In the genomic region with DNA sequence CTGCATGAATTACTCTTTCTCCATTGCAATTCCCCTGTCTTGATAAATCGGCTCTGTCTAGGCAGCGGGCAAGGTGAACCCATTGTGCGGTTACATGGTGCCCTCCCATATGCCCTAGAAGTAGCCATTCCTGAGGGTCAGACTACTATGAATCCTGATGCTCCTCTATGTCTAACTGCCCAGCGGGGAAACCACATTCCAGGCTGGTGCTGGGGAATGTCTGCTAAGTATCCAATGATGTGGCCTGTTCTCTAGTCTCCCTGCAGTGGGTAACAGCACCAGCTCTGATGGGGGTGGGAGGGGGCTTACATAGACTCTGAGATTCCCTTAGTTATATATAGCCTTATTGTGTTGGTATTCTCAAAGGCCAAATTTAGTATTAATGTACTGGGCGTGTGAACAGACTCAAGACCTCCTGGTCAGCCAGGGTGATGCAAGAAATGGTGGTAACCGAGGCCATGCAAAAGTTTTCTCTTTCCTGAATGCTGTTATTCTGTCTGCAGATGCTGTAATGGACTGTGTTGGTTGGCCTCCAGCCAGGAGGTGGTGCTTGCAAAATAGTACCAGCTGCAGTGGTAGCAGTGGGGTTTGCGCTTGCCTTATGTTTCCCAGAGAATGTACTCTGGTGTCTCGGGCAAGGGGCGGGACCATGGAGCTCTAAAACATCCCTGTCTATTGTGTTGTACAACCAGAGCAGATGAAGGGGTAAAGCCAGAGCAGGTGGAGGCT, we compare ENCODE assay signal across 18 cellular contexts.
DNase-seq lines count a peak whose midpoint lies in the region; ATAC-seq and TF ChIP-seq lines count a peak whose summit lies in the region.
"Had no signal": no experiment of that assay in that cellular context is flagged by ENCODE, and none has a peak within 500 bp of the region (broad histone marks: within the 10 kb centered on the region; RNA-seq: fewer than 3 reads in every experiment).

No MANE protein-coding gene starts in this region.

- no peaks in the 10 kb centered on the region for H4K20me1 ChIP-seq in smooth muscle cell (ENCODE audit: low read depth)

- no peak overlapping the region for H3K4me3 ChIP-seq in SJCRH30
- no peak overlapping the region for H3K4me3 ChIP-seq in fibroblast of pulmonary artery (replicated peaks; ENCODE audit: low read depth, low read length)
- no peak overlapping the region for H3K4me3 ChIP-seq in smooth muscle cell
- H3K4me3 ChIP-seq: ascending aorta, heart right ventricle had no signal

- H3K9me3 ChIP-seq in SJCRH30 (replicated peaks): no peaks in the 10 kb centered on the region
- H3K9me3 ChIP-seq in smooth muscle cell (replicated peaks; ENCODE audit: low read depth): no peaks in the 10 kb centered on the region
- H3K9me3 ChIP-seq: ascending aorta had no signal

- 86% methylated on average over 9 of the region's 9 CpGs for WGBS in smooth muscle cell (ENCODE audit: low lambda C conversion rate)

- no peak overlapping the region for H3K9ac ChIP-seq in smooth muscle cell (ENCODE audit: low read depth)

- no peaks in the 10 kb centered on the region for H3K27me3 ChIP-seq in SJCRH30
- H3K27me3 ChIP-seq in smooth muscle cell (ENCODE audit: low read depth): no peaks in the 10 kb centered on the region
- H3K27me3 ChIP-seq: ascending aorta, heart right ventricle had no signal

- H3K79me2 ChIP-seq in smooth muscle cell (ENCODE audit: low read depth): no peaks in the 10 kb centered on the region

- H3K4me2 ChIP-seq in smooth muscle cell: no peak overlapping the region

- H2AFZ ChIP-seq in smooth muscle cell (ENCODE audit: low read depth): no peak overlapping the region

- peak; percentile 4 for DNase-seq in NCI-H345 (lab: John Stamatoyannopoulos, UW)
- DNase-seq in NCI-H345 treated with DMSO at 0.1 percent for 48 hours (lab: John Stamatoyannopoulos, UW; ENCODE audit: unreplicated experiment): no peak
- DNase-seq in SJCRH30: peak; percentile 69
- DNase-seq in fibroblast of pulmonary artery (ENCODE audit: low read depth): peak; percentile 19
- no peak for DNase-seq in smooth muscle cell (lab: John Stamatoyannopoulos, UW; ENCODE audit: unreplicated experiment)
- DNase-seq: 8988T; activated CD4-positive, alpha-beta memory T cell treated with anti-CD3 and anti-CD28 coated beads, Interleukin-2, amount 10 ng/mL, durations not matched to agents 7 days and 5 days; CD8-positive, alpha-beta T cell; heart right ventricle; natural killer cell; NCI-H1048; NCI-H524 treated with DMSO at 0.1 percent for 48 hours; stimulated activated naive CD4-positive, alpha-beta T cell treated with Interleukin-2 at 50 U/mL for 16 hours had no signal

- no peaks in the 10 kb centered on the region for H3F3A ChIP-seq in smooth muscle cell (ENCODE audit: low read depth)

- H3K36me3 ChIP-seq in SJCRH30 (no peaks in the 10 kb centered on the region), smooth muscle cell (ENCODE audit: low read depth) (no peaks in the 10 kb centered on the region)
- H3K36me3 ChIP-seq: ascending aorta, heart right ventricle had no signal

- H3K4me1 ChIP-seq in SJCRH30: peaks cover 13% of the 10 kb centered on the region
- no peaks in the 10 kb centered on the region for H3K4me1 ChIP-seq in smooth muscle cell (ENCODE audit: low read depth)
- H3K4me1 ChIP-seq: ascending aorta, heart right ventricle had no signal

- H3K27ac ChIP-seq in SJCRH30 (no peak overlapping the region), smooth muscle cell (ENCODE audit: low read depth) (peak overlapping the region; percentile 88)
- H3K27ac ChIP-seq: ascending aorta, heart right ventricle had no signal

- ATAC-seq in GM19324 (IDR thresholded peaks at IDR 0.05; ENCODE audit: low FRiP score, unreplicated experiment) (no peak), HG02642 (IDR thresholded peaks at IDR 0.05; ENCODE audit: poor library complexity, unreplicated experiment) (no peak), HG02610 (IDR thresholded peaks at IDR 0.05; ENCODE audit: unreplicated experiment) (no peak)
- ATAC-seq: CD8-positive, alpha-beta T cell; heart right ventricle; left lobe of liver had no signal

- no peak for TF ChIP-seq CTCF in fibroblast of pulmonary artery (IDR thresholded peaks at IDR 0.05; ENCODE audit: low read length, missing control alignments)
- no peak for TF ChIP-seq CTCF in smooth muscle cell (IDR thresholded peaks at IDR 0.05; ENCODE audit: borderline replicate concordance, insufficient read depth, poor library complexity, severe bottlenecking)

Comparison
In these comparisons a context has a peak if more than half of its experiments do, and no peak if none do; other contexts are left out.
1. DNase-seq: peak in NCI-H345 (single experiment), SJCRH30 (2 of 2) and fibroblast of pulmonary artery (single experiment); none in NCI-H345 treated with DMSO at 0.1 percent for 48 hours (single experiment) and smooth muscle cell (single experiment).